Comparison of ENCODE assay signal across 9 cellular contexts in the genomic region with DNA sequence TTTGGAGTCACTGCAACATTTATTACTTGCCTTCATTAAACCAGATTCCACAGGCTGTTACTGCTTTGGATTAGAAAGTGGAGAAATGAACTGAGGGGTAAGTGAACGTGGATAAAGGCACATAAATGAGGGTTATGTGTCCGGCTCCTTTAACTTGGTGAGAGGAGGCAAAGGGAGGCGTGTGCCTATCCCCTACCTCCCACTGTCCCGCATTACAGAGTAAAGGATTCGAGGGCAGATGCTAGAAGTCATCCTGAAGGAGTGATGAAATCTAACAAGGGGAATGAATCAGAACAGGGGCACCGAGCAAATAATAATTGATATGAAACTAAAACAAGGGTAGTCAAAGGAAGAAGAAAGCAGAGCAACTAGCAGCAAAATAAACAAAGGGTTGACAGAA.
"Had no signal": no experiment of that assay in that cellular context is flagged by ENCODE, and none has a peak within 500 bp of the region (broad histone marks: within the 10 kb centered on the region; RNA-seq: fewer than 3 reads in every experiment).

No MANE protein-coding gene starts in this region.

- H3K27ac ChIP-seq: HL-60 had no signal

- FAIRE-seq: HepG2 had no signal

- H3K9me3 Mint-ChIP-seq: IgD-negative memory B cell had no signal

- H3K27me3 Mint-ChIP-seq: IgD-negative memory B cell had no signal

- ATAC-seq: HCT116, HepG2 had no signal

- H3K36me3 Mint-ChIP-seq: IgD-negative memory B cell had no signal

- DNase-seq: GOT3, H7, HFFc6, KBM-7 had no signal

- H3K4me3 ChIP-seq: HAP-1 had no signal

- H3K4me3 Mint-ChIP-seq: HFFc6, IgD-negative memory B cell had no signal

- H3K4me1 ChIP-seq: HAP-1 had no signal

- H3K27ac Mint-ChIP-seq: HFFc6, IgD-negative memory B cell had no signal

- H3K9me3 ChIP-seq: HAP-1 had no signal

- H3K36me3 ChIP-seq: HAP-1 had no signal
